31 cellular contexts compared by ENCODE assay signal in genomic region chrX:109934434-109934833, GRCh38.
DNase-seq lines count a peak whose midpoint lies in the region; ATAC-seq and TF ChIP-seq lines count a peak whose summit lies in the region.
"Had no signal": no experiment of that assay in that cellular context is flagged by ENCODE, and none has a peak within 500 bp of the region (broad histone marks: within the 10 kb centered on the region; RNA-seq: fewer than 3 reads in every experiment).

No MANE protein-coding gene starts in this region.

- no peak for ATAC-seq in HG02588 (IDR thresholded peaks at IDR 0.05; ENCODE audit: unreplicated experiment)
- ATAC-seq: activated naive CD4-positive, alpha-beta T cell treated with anti-CD3 and anti-CD28 coated beads, Interleukin-2, amount 50 U/mL, for 72 hours; gastroesophageal sphincter; HCT116; naive thymus-derived CD4-positive, alpha-beta T cell; stimulated activated memory B cell treated with anti-CD40 and anti-IgM and Interleukin-4, amounts not matched to agents 10 μg/mL and 1 μg/mL and 100 μg/mL, for 72 hours; WTC11 had no signal

- H3K27ac Mint-ChIP-seq in HFFc6 (peak overlapping the region; percentile 30; the same call in 1 of the 2 replicates), brain (peak overlapping the region in 3 of 5 experiments; percentile 4 to 40 (median 13))
- H3K27ac Mint-ChIP-seq: activated naive CD4-positive, alpha-beta T cell treated with anti-CD3 and anti-CD28 coated beads, Interleukin-2, amount 50 U/mL, for 72 hours; activated T-helper 2 cell treated with anti-CD3 and anti-CD28 coated beads, Interferon-gamma antibody, Interleukin-2, Interleukin-4, amounts not matched to agents 10 μg/mL and 5 μg/mL and 100 μg/mL, durations not matched to agents 14 hours and 24 hours and 36 hours; memory B cell; naive thymus-derived CD4-positive, alpha-beta T cell; stimulated activated memory B cell treated with anti-CD40 and anti-IgM and Interleukin-4, amounts not matched to agents 10 μg/mL and 1 μg/mL and 100 μg/mL, for 72 hours; WTC11 had no signal

- no peak overlapping the region for H2AFZ ChIP-seq in ACC112 (ENCODE audit: low read length, unreplicated experiment)

- H3K27ac ChIP-seq in ACC112 (ENCODE audit: low read depth, low read length) (peak overlapping the region; percentile 72), uterus (no peak overlapping the region)
- H3K27ac ChIP-seq: ascending aorta, BLaER1, epithelial cell of prostate, gastroesophageal sphincter, spleen, suprapubic skin had no signal

- H3K9me3 Mint-ChIP-seq in HFFc6 (no peaks in the 10 kb centered on the region), brain (peaks cover 0 to 5% (median 0%) of the 10 kb centered on the region in 5 experiments)
- H3K9me3 Mint-ChIP-seq: activated naive CD4-positive, alpha-beta T cell treated with anti-CD3 and anti-CD28 coated beads, Interleukin-2, amount 50 U/mL, for 72 hours; activated T-helper 2 cell treated with anti-CD3 and anti-CD28 coated beads, Interferon-gamma antibody, Interleukin-2, Interleukin-4, amounts not matched to agents 10 μg/mL and 5 μg/mL and 100 μg/mL, durations not matched to agents 14 hours and 24 hours and 36 hours; memory B cell; stimulated activated memory B cell treated with anti-CD40 and anti-IgM and Interleukin-4, amounts not matched to agents 10 μg/mL and 1 μg/mL and 100 μg/mL, for 72 hours had no signal

- no peaks in the 10 kb centered on the region; the same call in 1 of the 2 replicates for H3K27me3 Mint-ChIP-seq in HFFc6 (ENCODE audit: insufficient read depth)
- H3K27me3 Mint-ChIP-seq in brain: peaks cover 13% of the 10 kb centered on the region
- H3K27me3 Mint-ChIP-seq: stimulated activated memory B cell treated with anti-CD40 and anti-IgM and Interleukin-4, amounts not matched to agents 10 μg/mL and 1 μg/mL and 100 μg/mL, for 72 hours had no signal

- TF ChIP-seq CTCF in HFFc6 (IDR thresholded peaks at IDR 0.05) (no peak), brain (conservative IDR thresholded peaks at IDR 0.05) (no peak), uterus (IDR thresholded peaks at IDR 0.05) (no peak)

- H3K4me1 ChIP-seq in ACC112 (ENCODE audit: control insufficient read depth, insufficient read depth, low read length, unreplicated experiment) (peaks cover 26% of the 10 kb centered on the region), uterus (no peaks in the 10 kb centered on the region)
- H3K4me1 ChIP-seq: ascending aorta, BLaER1, gastroesophageal sphincter, spleen, suprapubic skin had no signal

- H3K4me3 ChIP-seq in ACC112 (ENCODE audit: low read depth, low read length) (no peak overlapping the region), uterus (no peak overlapping the region)
- H3K4me3 ChIP-seq: ascending aorta, BLaER1, gastroesophageal sphincter, spleen, suprapubic skin had no signal

- H3K27me3 ChIP-seq in ACC112 (ENCODE audit: insufficient read depth, low read length): no peaks in the 10 kb centered on the region
- H3K27me3 ChIP-seq in uterus: peaks cover 0 to 11% of the 10 kb centered on the region in 2 donors
- H3K27me3 ChIP-seq: ascending aorta, gastroesophageal sphincter, suprapubic skin had no signal

- no peak for TF ChIP-seq POLR2A in uterus (IDR thresholded peaks at IDR 0.05)

- no peaks in the 10 kb centered on the region for H3K9me3 ChIP-seq in uterus
- H3K9me3 ChIP-seq: ascending aorta, BLaER1, gastroesophageal sphincter, spleen, suprapubic skin had no signal

- H3K79me2 ChIP-seq in ACC112 (ENCODE audit: control insufficient read depth, insufficient read depth, low read length, unreplicated experiment): no peaks in the 10 kb centered on the region

- intact Hi-C loops in uterus (cut with DNase I; ENCODE audit: low total_unique reads): no loop called here

- H3K36me3 ChIP-seq in ACC112 (ENCODE audit: insufficient read depth, low read length) (no peaks in the 10 kb centered on the region), uterus (no peaks in the 10 kb centered on the region)
- H3K36me3 ChIP-seq: ascending aorta, BLaER1, gastroesophageal sphincter, spleen, suprapubic skin had no signal

- DNase-seq in HFFc6: peak; percentile 31
- peak; percentile 19 for DNase-seq in kidney glomerular epithelial cell (lab: John Stamatoyannopoulos, UW)
- DNase-seq in NCI-H2171 (lab: John Stamatoyannopoulos, UW): no peak
- no peak for DNase-seq in mesenteric fat pad (ENCODE audit: low spot score)
- DNase-seq in uterus: no peak
- DNase-seq: activated CD4-positive, alpha-beta T cell treated with anti-CD3 and anti-CD28 coated beads, Interleukin-2, amount 50 U/mL, for 1 hour; COR-L47; DND-41; effector CD4-positive, alpha-beta T cell; hypothalamus; naive thymus-derived CD4-positive, alpha-beta T cell; NCI-H1105 treated with DMSO at 0.1 percent for 48 hours; NCI-H2029 treated with DMSO at 0.1 percent for 48 hours; NCI-H774; nucleus accumbens; spleen; stimulated activated CD4-positive, alpha-beta T cell treated with anti-CD3 and anti-CD28 coated beads, Interleukin-2, amount 100 ng/mL, for 48 hours had no signal

- peaks cover 21% of the 10 kb centered on the region for H3K4me1 Mint-ChIP-seq in HFFc6 (ENCODE audit: low read depth)
- peaks cover 5% of the 10 kb centered on the region for H3K4me1 Mint-ChIP-seq in brain
- H3K4me1 Mint-ChIP-seq: memory B cell; stimulated activated memory B cell treated with anti-CD40 and anti-IgM and Interleukin-4, amounts not matched to agents 10 μg/mL and 1 μg/mL and 100 μg/mL, for 72 hours; WTC11 had no signal

- no peaks in the 10 kb centered on the region for H3K36me3 Mint-ChIP-seq in HFFc6 (ENCODE audit: low read depth)
- no peaks in the 10 kb centered on the region for H3K36me3 Mint-ChIP-seq in brain
- H3K36me3 Mint-ChIP-seq: activated naive CD4-positive, alpha-beta T cell treated with anti-CD3 and anti-CD28 coated beads, Interleukin-2, amount 50 U/mL, for 72 hours; memory B cell; naive thymus-derived CD4-positive, alpha-beta T cell; stimulated activated memory B cell treated with anti-CD40 and anti-IgM and Interleukin-4, amounts not matched to agents 10 μg/mL and 1 μg/mL and 100 μg/mL, for 72 hours; WTC11 had no signal

- H3K4me3 Mint-ChIP-seq in HFFc6 (no peak overlapping the region), brain (peak overlapping the region in 1 of 5 experiments; percentile 50)
- H3K4me3 Mint-ChIP-seq: memory B cell; naive thymus-derived CD4-positive, alpha-beta T cell; stimulated activated memory B cell treated with anti-CD40 and anti-IgM and Interleukin-4, amounts not matched to agents 10 μg/mL and 1 μg/mL and 100 μg/mL, for 72 hours; WTC11 had no signal

Comparison
In these comparisons a context has a peak if more than half of its experiments do, and no peak if none do; other contexts are left out.
1. DNase-seq: peak in HFFc6 (single experiment) and kidney glomerular epithelial cell (single experiment); none in NCI-H2171 (single experiment), mesenteric fat pad (single experiment) and uterus (0 of 2).